In the genomic region with DNA sequence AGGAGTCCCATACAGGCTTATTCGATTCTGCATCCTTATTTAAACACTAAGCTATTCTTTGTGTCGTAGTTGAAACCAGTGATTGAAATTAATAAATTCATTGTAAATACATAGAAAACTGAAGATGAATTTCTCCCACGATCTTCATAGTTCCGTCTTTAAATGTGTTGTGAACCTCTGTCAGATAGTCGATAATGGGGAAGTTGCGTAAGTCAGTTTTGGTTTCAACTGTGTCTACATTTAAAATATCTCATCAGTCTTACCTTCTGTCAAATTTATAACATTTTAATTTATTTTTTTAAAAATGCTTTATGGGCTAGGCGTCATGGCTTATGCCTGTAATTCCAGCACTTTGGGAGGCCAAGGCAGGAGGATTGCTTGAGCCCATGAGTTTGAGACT, we compare ENCODE assay signal across 13 cellular contexts. TPM values are rescaled to one million over a fixed set of nuclear protein-coding genes. Genes with fewer than 3 reads are reported as not detected.
DNase-seq lines count a peak whose midpoint lies in the region; ATAC-seq, FAIRE-seq and TF ChIP-seq lines count a peak whose summit lies in the region.
"Had no signal": no experiment of that assay in that cellular context is flagged by ENCODE, and none has a peak within 500 bp of the region (broad histone marks: within the 10 kb centered on the region; RNA-seq: fewer than 3 reads in every experiment).

No MANE protein-coding gene starts in this region.

- TF ChIP-seq CTCF in K562 (IDR thresholded peaks at IDR 0.05 in 2 of 3, conservative IDR thresholded peaks at IDR 0.05 in 1 of 3; ENCODE audit: insufficient read depth in 2 of 3, low read depth in 1 of 3, low read length in 3 of 3): no peak

- no peak for TF ChIP-seq RAD21 in K562 (CRISPR knock-in tag; conservative IDR thresholded peaks at IDR 0.05 in 1 of 2, IDR thresholded peaks at IDR 0.05 in 1 of 2)

- peaks cover 0 to 2% of the 10 kb centered on the region in 2 experiments; a peak in 1 of 5 replicates for H3K27me3 ChIP-seq in K562 (ENCODE audit: control insufficient read depth in 2 of 2, insufficient read depth in 2 of 2, low read length in 2 of 2)

- TF ChIP-seq POLR2A in K562 (conservative IDR thresholded peaks at IDR 0.05): no peak

- BruUV-seq in K562 (replicated peaks; lab: Mats Ljungman, UMichigan): no TSS peak

- FAIRE-seq in K562 (lab: Jason Lieb, UNC): no peak

- H3K79me2 ChIP-seq in K562 (ENCODE audit: control insufficient read depth, insufficient read depth, low read length): no peaks in the 10 kb centered on the region

- no peak overlapping the region for H3K9ac ChIP-seq in K562 (ENCODE audit: insufficient read depth in 1 of 2, low read depth in 2 of 2, low read length in 2 of 2)

- H4K20me1 ChIP-seq in K562 (replicated peaks; ENCODE audit: control insufficient read depth, insufficient read depth, low read length): no peaks in the 10 kb centered on the region

- H3K4me3 ChIP-seq in K562: no peak overlapping the region
- H3K4me3 ChIP-seq: PC-9 had no signal

- no peaks in the 10 kb centered on the region for H3K4me1 ChIP-seq in K562 (replicated peaks in 1 of 2; ENCODE audit: control insufficient read depth in 2 of 2, insufficient read depth in 2 of 2, low read length in 2 of 2)

- H3K36me3 ChIP-seq in K562 (ENCODE audit: control insufficient read depth, insufficient read depth, low read length): no peaks in the 10 kb centered on the region

- peak; percentile 60 for ATAC-seq in GM18517 (IDR thresholded peaks at IDR 0.05; ENCODE audit: unreplicated experiment)
- peak; percentile 74 for ATAC-seq in GM21737 (IDR thresholded peaks at IDR 0.05; ENCODE audit: unreplicated experiment)
- peak; percentile 69 for ATAC-seq in HG03460 (IDR thresholded peaks at IDR 0.05; ENCODE audit: unreplicated experiment)
- ATAC-seq in K562: no peak
- ATAC-seq in esophagus mucosa: no peak
- ATAC-seq: activated CD4-positive, CD25-positive, alpha-beta regulatory T cell treated with anti-CD3 and anti-CD28 coated beads, Interleukin-2, amount 50 U/mL, for 24 hours had no signal

- CTCF ChIA-PET in K562 (lab: Yijun Ruan, JAX; ENCODE audit: low intra/inter-chr PET ratio): no interaction called here

- no peak overlapping the region for H2AFZ ChIP-seq in K562 (ENCODE audit: low read depth, low read length)
- H2AFZ ChIP-seq: PC-9 had no signal

- H3K9me1 ChIP-seq in K562 (ENCODE audit: control insufficient read depth, insufficient read depth, low read length): no peaks in the 10 kb centered on the region

- intact Hi-C loops in K562 (cut with micrococcal nuclease): no loop called here

- no peak overlapping the region for H3K4me2 ChIP-seq in K562 (ENCODE audit: insufficient read depth, low read length)
- H3K4me2 ChIP-seq: PC-9 had no signal

- 19% methylated on average over 7 of the region's 7 CpGs for WGBS in K562 (ENCODE audit: insufficient coverage, low coverage, missing lambda C conversion rate)

- H3K9me3 ChIP-seq in K562 (replicated peaks; ENCODE audit: control insufficient read depth, insufficient read depth, low read depth, low read length): no peaks in the 10 kb centered on the region

- no peak for DNase-seq in K562 (ENCODE audit: extremely low read depth in 1 of 4, low spot score in 3 of 4)
- DNase-seq in central memory CD4-positive, alpha-beta T cell: no peak
- DNase-seq in HuH-7 (ENCODE audit: low spot score): no peak
- no peak for DNase-seq in occipital lobe (lab: John Stamatoyannopoulos, UW)
- DNase-seq: activated gamma-delta T cell, NCI-H1092 treated with DMSO at 0.1 percent for 48 hours, PC-9 had no signal

- in situ Hi-C loops in K562 (cut with MboI): no loop called here

- POLR2A ChIA-PET in K562 (lab: Yijun Ruan, JAX): interaction anchor here (1.0 kb wide), 1 partner anchor 22 kb away, joined by 3 read pairs; no protein-coding TSS in a partner anchor

- no peak overlapping the region for H3K27ac ChIP-seq in K562 (ENCODE audit: extremely low read depth, low read depth, low read length)
- H3K27ac ChIP-seq: C4-2B, PC-9 had no signal

- no peak for TF ChIP-seq EP300 in K562 (IDR thresholded peaks at IDR 0.05; ENCODE audit: low read length)

TF ChIP-seq in K562, 482 proteins besides CTCF, POLR2A, EP300 and RAD21:
- TF ChIP-seq RBM39 (optimal IDR thresholded peaks at IDR 0.05; ENCODE audit: low read depth, low read length): no peak
- peak; percentile 81 for TF ChIP-seq CEBPB (tag; IDR thresholded peaks at IDR 0.05)
- no peak for TF ChIP-seq BCLAF1 (IDR thresholded peaks at IDR 0.05; ENCODE audit: borderline replicate concordance in 1 of 2, control insufficient read depth in 1 of 2, low read depth in 2 of 2, low read length in 1 of 2)

RNA-seq across cellular contexts. Expression of gene STX11, which starts 12.7 kb away (rescaled TPM):
- total RNA-seq in K562 (2011; cell fraction: chromatin; rRNA removed; ENCODE audit: low replicate concordance): 0.44 TPM in 1 of 2 replicates, not detected in the other
- total RNA-seq in K562 (2011; cell fraction: nucleolus; rRNA removed): 0.17 TPM in 1 of 2 replicates, not detected in the other
- total RNA-seq in K562 (2011; cell fraction: nucleoplasm; rRNA removed): 0.38 and 0.44 TPM in 2 replicates
- total RNA-seq in K562 (2014; rRNA removed) (0.73 and 0.86 TPM in 2 replicates), K562 (2014; rRNA removed; fragmentation: Illumina TruSeq; extraction: Trizol) (0.29 and 0.45 TPM in 2 replicates), K562 (2015; rRNA removed; fragmentation: Illumina TruSeq; extraction: Trizol) (0.51 and 0.53 TPM in 2 replicates), K562 (2021) (0.47 and 0.51 TPM in 2 replicates), esophagus mucosa (5.5 TPM), occipital lobe (0.78 TPM)
- polyA plus RNA-seq in K562 (2011; rRNA removed) (0.40 and 1.2 TPM in 2 replicates), K562 (2014; fragmentation: Illumina TruSeq; extraction: Trizol) (0.54 and 0.56 TPM in 2 replicates), K562 (2014; fragmentation: Nextera tagmentation; extraction: Ambion mirVana) (under 1 TPM; 0.06 to 0.07 TPM), K562 (2014; rRNA removed) (0.29 and 1.6 TPM in 2 replicates)
- 0.31 and 1.0 TPM in 2 replicates for polyA plus RNA-seq in K562 (2011; cell fraction: cytosol; rRNA removed)
- 0.23 and 0.87 TPM in 2 replicates for polyA plus RNA-seq in K562 (2011; cell fraction: nucleus; rRNA removed)
- 0.40 and 0.73 TPM in 2 replicates for polyA plus RNA-seq in K562 (2012)
- polyA minus RNA-seq in K562 (2011; rRNA and poly(A)+ RNA removed): 0.21 and 1.1 TPM in 2 replicates
- polyA minus RNA-seq in K562 (2011; cell fraction: cytosol; rRNA and poly(A)+ RNA removed): 0.91 TPM in 1 of 2 replicates, not detected in the other
- 0.13 and 1.3 TPM in 2 replicates for polyA minus RNA-seq in K562 (2011; cell fraction: nucleus; rRNA and poly(A)+ RNA removed)

Comparison
In these comparisons a context has a peak if more than half of its experiments do, and no peak if none do; other contexts are left out.
1. ATAC-seq: peak in GM18517 (single experiment), GM21737 (single experiment) and HG03460 (single experiment); none in K562 (single experiment) and esophagus mucosa (single experiment).